In the genomic region with DNA sequence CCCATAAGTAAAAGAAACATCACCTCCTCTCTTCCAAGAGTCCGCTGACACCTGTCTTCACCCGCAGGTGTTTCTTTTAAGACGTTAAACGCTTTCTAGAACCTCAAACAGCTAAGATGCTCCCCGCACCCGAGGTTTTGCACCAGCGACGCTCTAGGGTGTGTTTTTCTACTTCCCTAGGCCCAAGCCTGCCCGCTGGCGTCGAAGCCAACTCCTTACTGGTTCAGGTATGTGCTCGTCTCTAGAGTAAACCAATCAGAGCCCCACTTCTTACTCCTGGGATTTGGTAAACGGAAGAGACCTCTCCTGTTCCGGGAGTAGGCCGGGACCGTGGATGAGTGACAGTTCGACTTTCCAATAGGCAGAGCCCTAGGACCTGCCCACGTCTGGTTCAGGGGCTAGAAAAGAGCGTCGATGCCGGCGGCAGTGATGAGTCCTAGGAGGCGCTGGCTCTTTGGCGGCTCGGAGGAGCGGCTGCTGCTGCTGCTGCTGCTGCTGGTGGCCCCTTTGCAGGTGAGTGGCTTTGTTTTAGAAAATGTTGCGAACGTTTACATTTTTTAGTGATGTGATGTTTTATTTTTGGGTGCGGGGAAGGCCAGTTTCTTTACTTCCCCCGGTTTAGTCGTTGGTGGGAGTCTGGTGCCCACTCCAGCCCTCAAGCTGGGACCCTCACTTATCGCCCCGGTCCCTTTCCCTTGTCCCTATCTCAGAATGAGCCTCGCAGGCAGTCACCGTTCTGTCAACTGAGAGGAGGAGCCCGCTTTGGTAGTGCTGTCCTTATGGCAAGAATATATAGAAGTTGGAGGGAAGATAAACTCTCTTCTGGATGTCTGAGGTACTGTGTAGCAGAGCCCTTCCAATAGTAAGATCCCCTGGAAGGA, we compare ENCODE assay signal across 1 cellular context.
TF ChIP-seq lines count a peak whose summit lies in the region.

Gene BPGM, plus strand, starts transcription at position 429 of the 881 bp plus-strand sequence. CDS start 14,655 bp downstream, outside the sequence.

TF ChIP-seq in K562, 482 proteins besides CTCF, POLR2A, EP300 and RAD21 (continued from another document and continues in another):
- TF ChIP-seq, protein P1, sequence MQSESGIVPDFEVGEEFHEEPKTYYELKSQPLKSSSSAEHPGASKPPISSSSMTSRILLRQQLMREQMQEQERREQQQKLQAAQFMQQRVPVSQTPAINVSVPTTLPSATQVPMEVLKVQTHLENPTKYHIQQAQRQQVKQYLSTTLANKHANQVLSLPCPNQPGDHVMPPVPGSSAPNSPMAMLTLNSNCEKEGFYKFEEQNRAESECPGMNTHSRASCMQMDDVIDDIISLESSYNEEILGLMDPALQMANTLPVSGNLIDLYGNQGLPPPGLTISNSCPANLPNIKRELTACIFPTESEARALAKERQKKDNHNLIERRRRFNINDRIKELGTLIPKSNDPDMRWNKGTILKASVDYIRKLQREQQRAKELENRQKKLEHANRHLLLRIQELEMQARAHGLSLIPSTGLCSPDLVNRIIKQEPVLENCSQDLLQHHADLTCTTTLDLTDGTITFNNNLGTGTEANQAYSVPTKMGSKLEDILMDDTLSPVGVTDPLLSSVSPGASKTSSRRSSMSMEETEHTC (IDR thresholded peaks at IDR 0.05): no peak
- TF ChIP-seq NR2C2 (CRISPR knock-in tag; IDR thresholded peaks at IDR 0.05): no peak
- peak; percentile 93 for TF ChIP-seq NR2C2 (tag; IDR thresholded peaks at IDR 0.05)
- no peak for TF ChIP-seq ZNF740 (CRISPR knock-in tag; IDR thresholded peaks at IDR 0.05)
- TF ChIP-seq ZNF740 (tag; IDR thresholded peaks at IDR 0.05): no peak
- no peak for TF ChIP-seq TGIF2 (CRISPR knock-in tag; IDR thresholded peaks at IDR 0.05)
- TF ChIP-seq, protein P2, sequence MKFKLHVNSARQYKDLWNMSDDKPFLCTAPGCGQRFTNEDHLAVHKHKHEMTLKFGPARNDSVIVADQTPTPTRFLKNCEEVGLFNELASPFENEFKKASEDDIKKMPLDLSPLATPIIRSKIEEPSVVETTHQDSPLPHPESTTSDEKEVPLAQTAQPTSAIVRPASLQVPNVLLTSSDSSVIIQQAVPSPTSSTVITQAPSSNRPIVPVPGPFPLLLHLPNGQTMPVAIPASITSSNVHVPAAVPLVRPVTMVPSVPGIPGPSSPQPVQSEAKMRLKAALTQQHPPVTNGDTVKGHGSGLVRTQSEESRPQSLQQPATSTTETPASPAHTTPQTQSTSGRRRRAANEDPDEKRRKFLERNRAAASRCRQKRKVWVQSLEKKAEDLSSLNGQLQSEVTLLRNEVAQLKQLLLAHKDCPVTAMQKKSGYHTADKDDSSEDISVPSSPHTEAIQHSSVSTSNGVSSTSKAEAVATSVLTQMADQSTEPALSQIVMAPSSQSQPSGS (CRISPR knock-in tag; IDR thresholded peaks at IDR 0.05): no peak
- TF ChIP-seq CXXC5 (CRISPR knock-in tag; IDR thresholded peaks at IDR 0.05): peak; percentile 99
- TF ChIP-seq SLC30A9 (CRISPR knock-in tag; IDR thresholded peaks at IDR 0.05): no peak
- TF ChIP-seq, protein P3, sequence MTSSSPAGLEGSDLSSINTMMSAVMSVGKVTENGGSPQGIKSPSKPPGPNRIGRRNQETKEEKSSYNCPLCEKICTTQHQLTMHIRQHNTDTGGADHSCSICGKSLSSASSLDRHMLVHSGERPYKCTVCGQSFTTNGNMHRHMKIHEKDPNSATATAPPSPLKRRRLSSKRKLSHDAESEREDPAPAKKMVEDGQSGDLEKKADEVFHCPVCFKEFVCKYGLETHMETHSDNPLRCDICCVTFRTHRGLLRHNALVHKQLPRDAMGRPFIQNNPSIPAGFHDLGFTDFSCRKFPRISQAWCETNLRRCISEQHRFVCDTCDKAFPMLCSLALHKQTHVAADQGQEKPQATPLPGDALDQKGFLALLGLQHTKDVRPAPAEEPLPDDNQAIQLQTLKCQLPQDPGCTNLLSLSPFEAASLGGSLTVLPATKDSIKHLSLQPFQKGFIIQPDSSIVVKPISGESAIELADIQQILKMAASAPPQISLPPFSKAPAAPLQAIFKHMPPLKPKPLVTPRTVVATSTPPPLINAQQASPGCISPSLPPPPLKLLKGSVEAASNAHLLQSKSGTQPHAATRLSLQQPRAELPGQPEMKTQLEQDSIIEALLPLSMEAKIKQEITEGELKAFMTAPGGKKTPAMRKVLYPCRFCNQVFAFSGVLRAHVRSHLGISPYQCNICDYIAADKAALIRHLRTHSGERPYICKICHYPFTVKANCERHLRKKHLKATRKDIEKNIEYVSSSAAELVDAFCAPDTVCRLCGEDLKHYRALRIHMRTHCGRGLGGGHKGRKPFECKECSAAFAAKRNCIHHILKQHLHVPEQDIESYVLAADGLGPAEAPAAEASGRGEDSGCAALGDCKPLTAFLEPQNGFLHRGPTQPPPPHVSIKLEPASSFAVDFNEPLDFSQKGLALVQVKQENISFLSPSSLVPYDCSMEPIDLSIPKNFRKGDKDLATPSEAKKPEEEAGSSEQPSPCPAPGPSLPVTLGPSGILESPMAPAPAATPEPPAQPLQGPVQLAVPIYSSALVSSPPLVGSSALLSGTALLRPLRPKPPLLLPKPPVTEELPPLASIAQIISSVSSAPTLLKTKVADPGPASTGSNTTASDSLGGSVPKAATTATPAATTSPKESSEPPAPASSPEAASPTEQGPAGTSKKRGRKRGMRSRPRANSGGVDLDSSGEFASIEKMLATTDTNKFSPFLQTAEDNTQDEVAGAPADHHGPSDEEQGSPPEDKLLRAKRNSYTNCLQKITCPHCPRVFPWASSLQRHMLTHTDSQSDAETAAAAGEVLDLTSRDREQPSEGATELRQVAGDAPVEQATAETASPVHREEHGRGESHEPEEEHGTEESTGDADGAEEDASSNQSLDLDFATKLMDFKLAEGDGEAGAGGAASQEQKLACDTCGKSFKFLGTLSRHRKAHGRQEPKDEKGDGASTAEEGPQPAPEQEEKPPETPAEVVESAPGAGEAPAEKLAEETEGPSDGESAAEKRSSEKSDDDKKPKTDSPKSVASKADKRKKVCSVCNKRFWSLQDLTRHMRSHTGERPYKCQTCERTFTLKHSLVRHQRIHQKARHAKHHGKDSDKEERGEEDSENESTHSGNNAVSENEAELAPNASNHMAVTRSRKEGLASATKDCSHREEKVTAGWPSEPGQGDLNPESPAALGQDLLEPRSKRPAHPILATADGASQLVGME (CRISPR knock-in tag; IDR thresholded peaks at IDR 0.05): peak; percentile 83; the same call in 1 of the 2 replicates
- no peak for TF ChIP-seq MTF1 (CRISPR knock-in tag; IDR thresholded peaks at IDR 0.05; ENCODE audit: borderline replicate concordance)
- TF ChIP-seq XRCC4 (IDR thresholded peaks at IDR 0.05; ENCODE audit: extremely low read depth, insufficient read depth, insufficient read length): no peak
- no peak for TF ChIP-seq KLF10 (CRISPR knock-in tag; IDR thresholded peaks at IDR 0.05)
- no peak for TF ChIP-seq TEAD4 (IDR thresholded peaks at IDR 0.05; ENCODE audit: low read length)
- no peak for TF ChIP-seq TEAD4 (CRISPR knock-in tag; IDR thresholded peaks at IDR 0.05; ENCODE audit: borderline replicate concordance)
- peak; percentile 92 for TF ChIP-seq NFRKB (IDR thresholded peaks at IDR 0.05; ENCODE audit: low read depth)
- TF ChIP-seq CAMTA2 (CRISPR knock-in tag; conservative IDR thresholded peaks at IDR 0.05): no peak
- no peak; the same call in 1 of the 2 replicates for TF ChIP-seq ATF1 (CRISPR knock-in tag; IDR thresholded peaks at IDR 0.05)
- TF ChIP-seq ATF1 (tag; IDR thresholded peaks at IDR 0.05): peak; percentile 97
- TF ChIP-seq, protein P4, sequence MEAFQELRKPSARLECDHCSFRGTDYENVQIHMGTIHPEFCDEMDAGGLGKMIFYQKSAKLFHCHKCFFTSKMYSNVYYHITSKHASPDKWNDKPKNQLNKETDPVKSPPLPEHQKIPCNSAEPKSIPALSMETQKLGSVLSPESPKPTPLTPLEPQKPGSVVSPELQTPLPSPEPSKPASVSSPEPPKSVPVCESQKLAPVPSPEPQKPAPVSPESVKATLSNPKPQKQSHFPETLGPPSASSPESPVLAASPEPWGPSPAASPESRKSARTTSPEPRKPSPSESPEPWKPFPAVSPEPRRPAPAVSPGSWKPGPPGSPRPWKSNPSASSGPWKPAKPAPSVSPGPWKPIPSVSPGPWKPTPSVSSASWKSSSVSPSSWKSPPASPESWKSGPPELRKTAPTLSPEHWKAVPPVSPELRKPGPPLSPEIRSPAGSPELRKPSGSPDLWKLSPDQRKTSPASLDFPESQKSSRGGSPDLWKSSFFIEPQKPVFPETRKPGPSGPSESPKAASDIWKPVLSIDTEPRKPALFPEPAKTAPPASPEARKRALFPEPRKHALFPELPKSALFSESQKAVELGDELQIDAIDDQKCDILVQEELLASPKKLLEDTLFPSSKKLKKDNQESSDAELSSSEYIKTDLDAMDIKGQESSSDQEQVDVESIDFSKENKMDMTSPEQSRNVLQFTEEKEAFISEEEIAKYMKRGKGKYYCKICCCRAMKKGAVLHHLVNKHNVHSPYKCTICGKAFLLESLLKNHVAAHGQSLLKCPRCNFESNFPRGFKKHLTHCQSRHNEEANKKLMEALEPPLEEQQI (IDR thresholded peaks at IDR 0.05): peak; percentile 48; the same call in 1 of the 2 replicates
- TF ChIP-seq EGR1 (conservative IDR thresholded peaks at IDR 0.05): peak; percentile 90
- TF ChIP-seq RFX5 (IDR thresholded peaks at IDR 0.05; ENCODE audit: low read depth, low read length): peak; percentile 29; the same call in 1 of the 2 replicates
- TF ChIP-seq TAF1 (IDR thresholded peaks at IDR 0.05; ENCODE audit: control insufficient read depth, extremely low read depth, insufficient read depth, low read length, severe bottlenecking): peak; percentile 96
- TF ChIP-seq CHD2 (IDR thresholded peaks at IDR 0.05; ENCODE audit: low read depth, low read length): peak; percentile 87
- TF ChIP-seq E2F3 (CRISPR knock-in tag; IDR thresholded peaks at IDR 0.05): no peak
- TF ChIP-seq PHTF2 (CRISPR knock-in tag; IDR thresholded peaks at IDR 0.05): no peak
- 0 out of 2 replicates have a peak, but pooled peaks have one; percentile 22 for TF ChIP-seq NFATC3 (IDR thresholded peaks at IDR 0.05)
- no peak for TF ChIP-seq ZNF655 (CRISPR knock-in tag; IDR thresholded peaks at IDR 0.05)
- TF ChIP-seq BCLAF1 (IDR thresholded peaks at IDR 0.05; ENCODE audit: borderline replicate concordance in 1 of 2, control insufficient read depth in 1 of 2, low read depth in 2 of 2, low read length in 1 of 2): no peak
- no peak for TF ChIP-seq ZNF717 (CRISPR knock-in tag; IDR thresholded peaks at IDR 0.05)
- no peak for TF ChIP-seq DMBX1 (CRISPR knock-in tag; IDR thresholded peaks at IDR 0.05; ENCODE audit: borderline replicate concordance)
- no peak for TF ChIP-seq PHB2 (IDR thresholded peaks at IDR 0.05; ENCODE audit: low read depth)
- TF ChIP-seq TFAP4 (CRISPR knock-in tag; IDR thresholded peaks at IDR 0.05; ENCODE audit: borderline replicate concordance): peak; percentile 81
- no peak for TF ChIP-seq ELF4 (CRISPR knock-in tag; IDR thresholded peaks at IDR 0.05)
- peak; percentile 2 for TF ChIP-seq ZFP36 (IDR thresholded peaks at IDR 0.05; ENCODE audit: low read depth, low read length, partially characterized antibody)
- TF ChIP-seq NBN (IDR thresholded peaks at IDR 0.05; ENCODE audit: low read depth): peak; percentile 78
- TF ChIP-seq FIP1L1 (IDR thresholded peaks at IDR 0.05; ENCODE audit: low read depth, low read length, poor library complexity, severe bottlenecking): no peak
- TF ChIP-seq ZNF384 (IDR thresholded peaks at IDR 0.05; ENCODE audit: low read depth, low read length): 0 out of 2 replicates have a peak, but pooled peaks have one; percentile 3
- no peak for TF ChIP-seq ETS2 (tag; IDR thresholded peaks at IDR 0.05; ENCODE audit: borderline replicate concordance, poor library complexity, severe bottlenecking)
- no peak for TF ChIP-seq MAFG (tag; conservative IDR thresholded peaks at IDR 0.05)
- TF ChIP-seq ERF (CRISPR knock-in tag; IDR thresholded peaks at IDR 0.05): no peak
